In the genomic region with DNA sequence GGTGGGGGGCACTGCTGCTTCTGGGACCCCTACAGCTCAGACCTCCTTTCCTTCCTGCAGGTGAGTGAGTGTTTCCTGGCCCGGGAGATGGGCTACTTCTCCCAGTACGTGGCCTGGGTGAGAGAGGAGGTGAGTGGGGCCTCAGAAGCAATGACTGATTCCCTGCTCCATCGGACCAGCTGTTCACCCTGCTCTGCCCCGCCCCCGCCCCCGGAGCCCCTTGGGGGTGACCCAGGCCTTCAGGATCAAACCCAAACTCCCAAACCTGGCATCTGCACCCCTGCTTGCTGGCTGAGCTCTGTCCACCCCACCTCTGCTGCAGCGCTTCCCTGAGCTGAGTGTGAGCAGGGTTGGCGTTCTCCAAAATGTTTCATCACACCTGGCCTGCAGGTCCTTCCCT, we compare ENCODE assay signal across 19 cellular contexts. TPM values are rescaled to one million over a fixed set of nuclear protein-coding genes. Genes with fewer than 3 reads are reported as not detected.
"Had no signal": no experiment of that assay in that cellular context is flagged by ENCODE, and none has a peak within 500 bp of the region (broad histone marks: within the 10 kb centered on the region; RNA-seq: fewer than 3 reads in every experiment).

No MANE protein-coding gene starts in this region.

- H3K4me1 ChIP-seq: SJCRH30 had no signal

- H3K4me3 ChIP-seq: MG63, SJCRH30 had no signal

- H3K36me3 ChIP-seq: MG63, SJCRH30 had no signal

- H3K27me3 ChIP-seq: MG63, SJCRH30 had no signal

- FAIRE-seq: HepG2 had no signal

- DNase-seq: IMR-90, Karpas-422, KG1, MG63, NCI-H1092, NCI-H1105 treated with DMSO at 0.1 percent for 48 hours, NCI-H1417 treated with DMSO at 0.1 percent for 48 hours, NCI-H2029, NCI-H2081 treated with DMSO at 0.1 percent for 48 hours, NCI-H345, NCI-H446 treated with DMSO at 0.1 percent for 48 hours, NCI-H510A treated with DMSO at 0.1 percent for 48 hours, NCI-H526, SHP77 treated with DMSO at 0.1 percent for 48 hours, SJCRH30 had no signal

- ATAC-seq: HepG2, SK-N-SH treated with all-trans-retinoic acid at 6 μM for 48 hours had no signal

- H3K27ac ChIP-seq: RWPE1, SJCRH30 had no signal

RNA-seq across cellular contexts. Expression of a gene that starts 9.8 kb away (rescaled TPM):
- total RNA-seq: HepG2, SJCRH30 had no signal
- polyA plus RNA-seq: HepG2 had no signal

RNA-seq across cellular contexts. Expression of a gene that starts 13.1 kb away (rescaled TPM):
- total RNA-seq: HepG2, HT1080, IMR-90 had no signal
- polyA plus RNA-seq: HepG2 had no signal
